ENCODE assay signal across 11 cellular contexts in the genomic region with DNA sequence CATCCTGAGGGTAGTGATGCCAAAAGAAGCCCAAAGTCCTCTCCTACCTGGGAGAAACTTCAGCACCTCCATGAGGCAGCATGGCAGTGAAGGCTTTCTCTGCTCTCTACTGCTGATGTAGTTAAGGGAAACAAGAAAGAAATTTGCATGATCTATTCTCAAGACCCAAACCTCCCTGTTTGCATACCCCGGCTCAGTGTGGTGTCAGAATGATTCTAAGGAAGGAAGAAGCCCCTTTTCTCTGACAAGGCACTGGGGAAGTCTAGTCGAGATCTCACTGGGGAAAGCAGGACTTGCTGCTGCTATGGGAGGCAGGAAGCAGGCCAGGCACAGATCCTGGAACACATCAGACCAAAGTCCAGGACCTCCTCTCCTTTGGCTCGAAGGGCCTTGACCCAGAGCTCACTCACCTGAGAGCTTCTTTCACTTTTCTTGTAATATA.
DNase-seq lines count a peak whose midpoint lies in the region; ATAC-seq and TF ChIP-seq lines count a peak whose summit lies in the region.
"Had no signal": no experiment of that assay in that cellular context is flagged by ENCODE, and none has a peak within 500 bp of the region (broad histone marks: within the 10 kb centered on the region; RNA-seq: fewer than 3 reads in every experiment).

No MANE protein-coding gene starts in this region.

- CTCF ChIA-PET in HEK293T (lab: Yijun Ruan, JAX): no interaction called here

- H3K36me3 ChIP-seq in GM06990 (ENCODE audit: control insufficient read depth, insufficient read depth, low read length): no peaks in the 10 kb centered on the region

- no peaks in the 10 kb centered on the region for H3K27me3 ChIP-seq in GM06990 (replicated peaks; ENCODE audit: control insufficient read depth, insufficient read depth, low read length)

- peak; percentile 7 for TF ChIP-seq CTCF in GM06990 (IDR thresholded peaks at IDR 0.05; ENCODE audit: insufficient read depth, low read length, poor library complexity, severe bottlenecking)

- H3K4me1 Mint-ChIP-seq in activated naive CD8-positive, alpha-beta T cell treated with anti-CD3 and anti-CD28 coated beads, Interleukin-2, amount 50 U/mL, for 24 hours: peaks cover 95% of the 10 kb centered on the region

- peak; percentile 94 for ATAC-seq in GM19395 (IDR thresholded peaks at IDR 0.05; ENCODE audit: unreplicated experiment)
- ATAC-seq in HG03097 (IDR thresholded peaks at IDR 0.05; ENCODE audit: low FRiP score, unreplicated experiment): peak; percentile 66
- ATAC-seq in activated naive CD8-positive, alpha-beta T cell treated with anti-CD3 and anti-CD28 coated beads, Interleukin-2, amount 50 U/mL, for 24 hours: peak; percentile 51

- no peaks in the 10 kb centered on the region for H3K9me3 Mint-ChIP-seq in activated naive CD8-positive, alpha-beta T cell treated with anti-CD3 and anti-CD28 coated beads, Interleukin-2, amount 50 U/mL, for 24 hours

- no peaks in the 10 kb centered on the region for H3K27me3 Mint-ChIP-seq in activated naive CD8-positive, alpha-beta T cell treated with anti-CD3 and anti-CD28 coated beads, Interleukin-2, amount 50 U/mL, for 24 hours

- peak overlapping the region; percentile 80 for H3K27ac Mint-ChIP-seq in activated naive CD8-positive, alpha-beta T cell treated with anti-CD3 and anti-CD28 coated beads, Interleukin-2, amount 50 U/mL, for 24 hours

- H3K4me3 Mint-ChIP-seq in activated naive CD8-positive, alpha-beta T cell treated with anti-CD3 and anti-CD28 coated beads, Interleukin-2, amount 50 U/mL, for 24 hours: peak overlapping the region; percentile 54

- POLR2A ChIA-PET in HEK293T (lab: Yijun Ruan, JAX): no interaction called here

- DNase-seq in GM06990 (ENCODE audit: extremely low read depth, insufficient read length) (peak; percentile 65), HK-2 (ENCODE audit: unreplicated experiment) (no peak), HEK293T (ENCODE audit: extremely low spot score) (no peak), NCI-H82 (lab: John Stamatoyannopoulos, UW) (no peak), NCI-H2081 (lab: John Stamatoyannopoulos, UW) (no peak)
- DNase-seq in activated naive CD8-positive, alpha-beta T cell treated with anti-CD3 and anti-CD28 coated beads, Interleukin-2, amount 50 U/mL, for 24 hours: no peak
- DNase-seq: anterior cingulate cortex, COR-L47, NCI-H524 treated with DMSO at 0.1 percent for 48 hours had no signal

- peak overlapping the region; percentile 51 for H3K4me3 ChIP-seq in GM06990 (replicated peaks; ENCODE audit: low read depth, low read length)

- peaks cover 11% of the 10 kb centered on the region for H3K36me3 Mint-ChIP-seq in activated naive CD8-positive, alpha-beta T cell treated with anti-CD3 and anti-CD28 coated beads, Interleukin-2, amount 50 U/mL, for 24 hours (ENCODE audit: low read depth)

TF ChIP-seq in HEK293T, 16 proteins besides CTCF, POLR2A, EP300 and RAD21:
- TF ChIP-seq BHLHE40 (IDR thresholded peaks at IDR 0.05; ENCODE audit: borderline replicate concordance) (no peak), SUZ12 (IDR thresholded peaks at IDR 0.05) (no peak), HDGF (IDR thresholded peaks at IDR 0.05; ENCODE audit: borderline replicate concordance) (no peak), L3MBTL2 (conservative IDR thresholded peaks at IDR 0.05) (no peak), TARDBP (IDR thresholded peaks at IDR 0.05) (no peak), FOXK2 (IDR thresholded peaks at IDR 0.05) (no peak), NFRKB (IDR thresholded peaks at IDR 0.05) (no peak), FOXA1 (IDR thresholded peaks at IDR 0.05) (no peak)
- TF ChIP-seq, protein P1, sequence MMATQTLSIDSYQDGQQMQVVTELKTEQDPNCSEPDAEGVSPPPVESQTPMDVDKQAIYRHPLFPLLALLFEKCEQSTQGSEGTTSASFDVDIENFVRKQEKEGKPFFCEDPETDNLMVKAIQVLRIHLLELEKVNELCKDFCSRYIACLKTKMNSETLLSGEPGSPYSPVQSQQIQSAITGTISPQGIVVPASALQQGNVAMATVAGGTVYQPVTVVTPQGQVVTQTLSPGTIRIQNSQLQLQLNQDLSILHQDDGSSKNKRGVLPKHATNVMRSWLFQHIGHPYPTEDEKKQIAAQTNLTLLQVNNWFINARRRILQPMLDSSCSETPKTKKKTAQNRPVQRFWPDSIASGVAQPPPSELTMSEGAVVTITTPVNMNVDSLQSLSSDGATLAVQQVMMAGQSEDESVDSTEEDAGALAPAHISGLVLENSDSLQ (IDR thresholded peaks at IDR 0.05): no peak
